Comparison of ENCODE assay signal across 8 cellular contexts in the genomic region with DNA sequence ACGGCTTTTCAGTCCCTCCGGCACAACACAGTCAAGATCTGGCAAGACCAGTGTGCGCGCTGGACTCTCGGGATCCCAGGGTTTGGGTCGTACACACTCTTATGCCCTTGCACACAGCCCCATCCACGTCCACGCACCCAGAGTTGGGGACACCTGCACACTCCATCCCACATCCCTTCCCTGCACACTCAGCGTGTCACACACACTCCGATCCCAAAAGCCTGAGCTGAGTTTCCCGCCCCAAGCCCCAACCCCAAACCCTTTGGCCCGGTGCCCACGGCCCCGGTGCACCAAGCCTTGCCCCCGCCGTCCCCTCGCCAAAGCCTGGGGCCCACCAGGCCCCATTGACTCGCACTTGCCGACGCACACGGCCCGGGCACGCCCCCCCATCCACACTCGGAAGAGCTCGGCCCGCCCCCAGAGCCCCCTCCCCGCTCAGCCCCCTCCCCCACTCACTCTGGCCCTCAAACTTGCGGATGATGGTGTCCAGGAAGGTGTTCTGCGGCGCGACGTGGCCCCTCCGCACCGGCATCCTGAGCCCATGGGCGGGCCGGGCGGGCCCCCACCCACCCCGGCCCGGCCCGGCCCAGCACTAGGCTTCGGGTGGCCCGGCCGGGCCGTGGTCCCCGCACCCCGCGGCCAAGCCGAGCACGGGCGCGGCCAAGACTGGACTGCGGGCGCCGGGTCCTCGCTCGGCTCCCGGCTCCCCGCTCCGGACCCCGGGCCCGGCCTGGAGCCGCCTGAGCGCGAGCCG. TPM values are rescaled to one million over a fixed set of nuclear protein-coding genes. Genes with fewer than 3 reads are reported as not detected.
DNase-seq lines count a peak whose midpoint lies in the region; ATAC-seq and TF ChIP-seq lines count a peak whose summit lies in the region.

No MANE protein-coding gene starts in this region.

- H3K27ac Mint-ChIP-seq in activated naive CD4-positive, alpha-beta T cell treated with anti-CD3 and anti-CD28 coated beads, Interleukin-2, amount 10 ng/mL, durations not matched to agents 7 days and 5 days: no peak overlapping the region
- H3K27ac Mint-ChIP-seq in type B pancreatic cell: peak overlapping the region; percentile 75

- H3K9me3 Mint-ChIP-seq in activated naive CD4-positive, alpha-beta T cell treated with anti-CD3 and anti-CD28 coated beads, Interleukin-2, amount 10 ng/mL, durations not matched to agents 7 days and 5 days: no peaks in the 10 kb centered on the region
- no peaks in the 10 kb centered on the region for H3K9me3 Mint-ChIP-seq in type B pancreatic cell

- peaks cover 81% of the 10 kb centered on the region for H3K27me3 Mint-ChIP-seq in activated naive CD4-positive, alpha-beta T cell treated with anti-CD3 and anti-CD28 coated beads, Interleukin-2, amount 10 ng/mL, durations not matched to agents 7 days and 5 days
- H3K27me3 Mint-ChIP-seq in type B pancreatic cell: peaks cover 69% of the 10 kb centered on the region

- DNase-seq in activated naive CD4-positive, alpha-beta T cell treated with anti-CD3 and anti-CD28 coated beads, Interleukin-2, amount 10 ng/mL, durations not matched to agents 7 days and 5 days: no peak
- no peak for DNase-seq in activated naive CD4-positive, alpha-beta T cell (lab: John Stamatoyannopoulos, UW)
- DNase-seq in WERI-Rb-1: peak; percentile 38
- DNase-seq in type B pancreatic cell (ENCODE audit: extremely low spot score, unreplicated experiment): no peak
- no peak for DNase-seq in CD1c-positive myeloid dendritic cell (ENCODE audit: extremely low spot score)
- DNase-seq in left lobe of liver (ENCODE audit: low spot score): no peak
- no peak for DNase-seq in adrenal gland

- H3K27ac ChIP-seq in WERI-Rb-1 (peak overlapping the region; percentile 64), adrenal gland (peak overlapping the region in 1 of 5 donors; percentile 66)

- H3K36me3 ChIP-seq in WERI-Rb-1 (peaks cover 12% of the 10 kb centered on the region), adrenal gland (replicated peaks in 1 of 2) (no peaks in the 10 kb centered on the region)

- H3K4me1 ChIP-seq in adrenal gland (replicated peaks in 1 of 2): peaks cover 0 to 18% of the 10 kb centered on the region in 2 donors

- TF ChIP-seq POLR2A in adrenal gland (IDR thresholded peaks at IDR 0.05): no peak

- WGBS in adrenal gland, 4 donors: 5 to 25% (median 11%) methylated on average over 8 to 65 of the region's 65 CpGs

- H3K36me3 Mint-ChIP-seq in activated naive CD4-positive, alpha-beta T cell treated with anti-CD3 and anti-CD28 coated beads, Interleukin-2, amount 10 ng/mL, durations not matched to agents 7 days and 5 days: peaks cover 5% of the 10 kb centered on the region
- H3K36me3 Mint-ChIP-seq in type B pancreatic cell: no peaks in the 10 kb centered on the region

- ATAC-seq in left lobe of liver: no peak

- peak overlapping the region; percentile 64 for H3K4me3 ChIP-seq in WERI-Rb-1 (ENCODE audit: low read depth, low read length)
- H3K4me3 ChIP-seq in iPS-18c (ENCODE audit: insufficient read depth, low read depth, low read length): peak overlapping the region; percentile 43
- peak overlapping the region in 1 of 4 donors; percentile 38 for H3K4me3 ChIP-seq in adrenal gland

- H3K4me1 Mint-ChIP-seq in activated naive CD4-positive, alpha-beta T cell treated with anti-CD3 and anti-CD28 coated beads, Interleukin-2, amount 10 ng/mL, durations not matched to agents 7 days and 5 days: peaks cover 48% of the 10 kb centered on the region
- H3K4me1 Mint-ChIP-seq in type B pancreatic cell (ENCODE audit: unreplicated experiment): peaks cover 23% of the 10 kb centered on the region

- no peak for TF ChIP-seq CTCF in WERI-Rb-1 (IDR thresholded peaks at IDR 0.05; ENCODE audit: low read depth, low read length)
- no peak for TF ChIP-seq CTCF in type B pancreatic cell (conservative IDR thresholded peaks at IDR 0.05)
- TF ChIP-seq CTCF in adrenal gland (IDR thresholded peaks at IDR 0.05): no peak

- CTCF ChIA-PET in activated naive CD4-positive, alpha-beta T cell treated with anti-CD3 and anti-CD28 coated beads, Interleukin-2, amount 10 ng/mL, durations not matched to agents 7 days and 5 days (lab: Charles Lee): interaction anchor here (0.8 to 3.1 kb wide), 3 partner anchors 8 to 101 kb away, joined by 3 to 16 read pairs (median 8); no protein-coding TSS in a partner anchor

- peak overlapping the region; percentile 70 for H3K4me3 Mint-ChIP-seq in activated naive CD4-positive, alpha-beta T cell treated with anti-CD3 and anti-CD28 coated beads, Interleukin-2, amount 10 ng/mL, durations not matched to agents 7 days and 5 days
- H3K4me3 Mint-ChIP-seq in type B pancreatic cell: peak overlapping the region; percentile 90

- H3K27me3 ChIP-seq in WERI-Rb-1 (ENCODE audit: insufficient read depth, low read depth, severe bottlenecking) (no peaks in the 10 kb centered on the region), adrenal gland (peaks cover 30% of the 10 kb centered on the region)

- H3K9me3 ChIP-seq in WERI-Rb-1 (ENCODE audit: severe bottlenecking): no peaks in the 10 kb centered on the region
- peaks cover 2% of the 10 kb centered on the region for H3K9me3 ChIP-seq in iPS-18c (ENCODE audit: control insufficient read depth, insufficient read depth, low read length)
- H3K9me3 ChIP-seq in adrenal gland (replicated peaks in 1 of 3): no peaks in the 10 kb centered on the region

- intact Hi-C loops in adrenal gland (cut with DNase I): no loop called here

RNA-seq across cellular contexts. Expression of a gene that starts 0.6 kb away (rescaled TPM):
- total RNA-seq in type B pancreatic cell (ENCODE audit: low replicate concordance): 8.0 and 10.0 TPM in 2 replicates
- 0.28 TPM for total RNA-seq in left lobe of liver
- total RNA-seq in adrenal gland: 10 to 100 TPM in 1 of 8 donors, 1 to 10 TPM in 7; 1.1 to 10.7 (median 4.5) TPM
- polyA plus RNA-seq in adrenal gland: 10 to 100 TPM in 1 of 3 donors, 1 to 10 TPM in 2; 4.5 to 18.7 (median 6.8) TPM

RNA-seq across cellular contexts. Expression of a gene that starts 13.3 kb away (rescaled TPM):
- total RNA-seq in type B pancreatic cell (ENCODE audit: low replicate concordance) (0.21 and 1.7 TPM in 2 replicates), left lobe of liver (8.7 TPM), adrenal gland (10 to 100 TPM in 7 of 8 donors, 1 to 10 TPM in 1; 8.8 to 26.5 (median 15.6) TPM)
- polyA plus RNA-seq in adrenal gland: 10 to 100 TPM in 2 of 3 donors, 1 to 10 TPM in 1; 2.2 to 23.3 (median 14.9) TPM

RNA-seq across cellular contexts. Expression of a gene that starts 46.7 kb away (rescaled TPM):
- total RNA-seq in type B pancreatic cell (ENCODE audit: low replicate concordance): 33.8 and 53.2 TPM in 2 replicates
- not detected for total RNA-seq in left lobe of liver
- under 1 TPM in 6 of 8 donors, not detected in 2; 0.23 to 0.74 (median 0.39) TPM for total RNA-seq in adrenal gland
- 1 to 10 TPM in 2 of 3 donors, under 1 TPM in 1; 0.53 to 7.8 (median 2.1) TPM for polyA plus RNA-seq in adrenal gland

RNA-seq across cellular contexts. Expression of a gene that starts 50.7 kb away (rescaled TPM):
- total RNA-seq in type B pancreatic cell (ENCODE audit: low replicate concordance): 32.7 and 45.5 TPM in 2 replicates
- total RNA-seq in left lobe of liver: 29.1 TPM
- total RNA-seq in adrenal gland: 10 to 100 TPM; 34.1 to 62.3 (median 52.5) TPM
- polyA plus RNA-seq in adrenal gland: 10 to 100 TPM; 15.5 to 57.4 (median 50.8) TPM

Comparison
In these comparisons a context has a peak if more than half of its experiments do, and no peak if none do; other contexts are left out.
1. RNA of a gene that starts 46.7 kb away (total RNA-seq): 33.8 to 53.2 TPM in type B pancreatic cell; 0.23 to 0.74 TPM in adrenal gland and not detected in left lobe of liver (single experiment); every median in the first group is over 10 times any median in the second.